Comparison of ENCODE assay signal across 1 cellular context in the genomic region with DNA sequence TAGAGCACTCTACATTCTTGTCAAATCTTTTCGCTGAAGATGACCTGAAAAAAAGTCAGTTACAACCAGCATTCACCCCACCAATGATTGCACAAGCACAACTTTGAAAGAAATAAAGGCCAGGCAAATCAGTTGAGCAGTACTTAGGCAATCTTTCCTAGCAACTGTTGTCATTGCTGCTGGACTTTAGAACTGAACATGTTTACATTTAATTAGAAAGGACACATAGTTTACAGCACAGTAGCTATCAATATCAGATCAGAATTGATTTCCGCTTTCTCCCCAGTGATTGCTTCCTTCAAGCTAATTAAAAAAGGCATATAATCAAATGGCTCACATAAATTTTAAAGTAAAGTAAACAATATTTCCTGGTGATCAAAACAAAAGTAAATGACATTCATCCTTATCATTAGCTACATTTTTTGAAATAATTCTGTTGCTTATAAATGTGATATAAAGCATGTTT.
TF ChIP-seq lines count a peak whose summit lies in the region.

No MANE protein-coding gene starts in this region.

TF ChIP-seq in HepG2, 621 proteins besides CTCF, POLR2A, EP300 and RAD21 (continued from another document and continues in another):
- TF ChIP-seq ZIK1 (CRISPR knock-in tag; IDR thresholded peaks at IDR 0.05; ENCODE audit: borderline replicate concordance, low read depth) (no peak), POLR2G (IDR thresholded peaks at IDR 0.05; ENCODE audit: low read depth, low read length) (no peak), ZMYM4 (CRISPR knock-in tag; IDR thresholded peaks at IDR 0.05) (peak; percentile 100), ZNF451 (CRISPR knock-in tag; IDR thresholded peaks at IDR 0.05) (no peak), NFYC (CRISPR knock-in tag; IDR thresholded peaks at IDR 0.05) (peak; percentile 72), ZNF772 (CRISPR knock-in tag; IDR thresholded peaks at IDR 0.05) (peak; percentile 100), TP53 (CRISPR knock-in tag; conservative IDR thresholded peaks at IDR 0.05) (peak; percentile 96), ZNF678 (CRISPR knock-in tag; IDR thresholded peaks at IDR 0.05) (no peak), SIX4 (CRISPR knock-in tag; IDR thresholded peaks at IDR 0.05) (peak; percentile 95), SIN3A (IDR thresholded peaks at IDR 0.05; ENCODE audit: borderline replicate concordance, low read depth, low read length) (0 out of 2 replicates have a peak, but pooled peaks have one; percentile 49), HMG20A (CRISPR knock-in tag; IDR thresholded peaks at IDR 0.05; ENCODE audit: borderline replicate concordance) (peak; percentile 99), NPAS2 (CRISPR knock-in tag; IDR thresholded peaks at IDR 0.05; ENCODE audit: borderline replicate concordance) (no peak), MYC (CRISPR knock-in tag; IDR thresholded peaks at IDR 0.05; ENCODE audit: borderline replicate concordance) (no peak), ZNF761 (CRISPR knock-in tag; conservative IDR thresholded peaks at IDR 0.05) (peak; percentile 97), ZNF34 (CRISPR knock-in tag; IDR thresholded peaks at IDR 0.05; ENCODE audit: borderline replicate concordance) (peak; percentile 94; the same call in 1 of the 2 replicates), SRY (CRISPR knock-in tag; IDR thresholded peaks at IDR 0.05) (no peak), DPF2 (CRISPR knock-in tag; IDR thresholded peaks at IDR 0.05; ENCODE audit: borderline replicate concordance, low read depth) (peak; percentile 100), ZNF556 (CRISPR knock-in tag; IDR thresholded peaks at IDR 0.05; ENCODE audit: borderline replicate concordance) (peak; percentile 99; the same call in 1 of the 2 replicates), POLR2AphosphoS5 (IDR thresholded peaks at IDR 0.05; ENCODE audit: low read depth, low read length) (no peak), CBFB (CRISPR knock-in tag; IDR thresholded peaks at IDR 0.05) (peak; percentile 94), FOXA3 (CRISPR knock-in tag; IDR thresholded peaks at IDR 0.05) (peak; percentile 100), TEAD3 (CRISPR knock-in tag; optimal IDR thresholded peaks at IDR 0.05; ENCODE audit: borderline replicate concordance) (peak; percentile 99), IKZF1 (IDR thresholded peaks at IDR 0.05) (no peak), PHB2 (IDR thresholded peaks at IDR 0.05; ENCODE audit: partially characterized antibody) (no peak), ZNF180 (CRISPR knock-in tag; IDR thresholded peaks at IDR 0.05; ENCODE audit: borderline replicate concordance, low read depth) (no peak), MAFK (conservative IDR thresholded peaks at IDR 0.05 in 1 of 2, IDR thresholded peaks at IDR 0.05 in 1 of 2; ENCODE audit: low read length in 2 of 2) (no peak; a peak in 2 of 4 replicates), KDM2A (CRISPR knock-in tag; IDR thresholded peaks at IDR 0.05; ENCODE audit: borderline replicate concordance, low read depth) (no peak; the same call in 1 of the 2 replicates), SSRP1 (CRISPR knock-in tag; IDR thresholded peaks at IDR 0.05) (peak; percentile 99), NFATC3 (CRISPR knock-in tag; IDR thresholded peaks at IDR 0.05) (peak; percentile 86; the same call in 1 of the 2 replicates), RFX1 (IDR thresholded peaks at IDR 0.05) (peak; percentile 96), RFXAP (CRISPR knock-in tag; IDR thresholded peaks at IDR 0.05; ENCODE audit: borderline replicate concordance) (peak; percentile 99), ARHGAP35 (CRISPR knock-in tag; IDR thresholded peaks at IDR 0.05; ENCODE audit: borderline replicate concordance) (peak; percentile 82), SMAD9 (CRISPR knock-in tag; IDR thresholded peaks at IDR 0.05) (peak; percentile 81; the same call in 1 of the 2 replicates), ZNF446 (CRISPR knock-in tag; IDR thresholded peaks at IDR 0.05) (no peak), ZNF709 (CRISPR knock-in tag; IDR thresholded peaks at IDR 0.05) (no peak), ZMAT3 (CRISPR knock-in tag; conservative IDR thresholded peaks at IDR 0.05) (peak; percentile 91; the same call in 1 of the 2 replicates), ZNF235 (CRISPR knock-in tag; IDR thresholded peaks at IDR 0.05; ENCODE audit: borderline replicate concordance) (no peak), HOXD1 (CRISPR knock-in tag; IDR thresholded peaks at IDR 0.05) (peak; percentile 99), MXI1 (IDR thresholded peaks at IDR 0.05; ENCODE audit: borderline replicate concordance, low read depth, low read length) (peak; percentile 79; the same call in 1 of the 3 replicates), SUZ12 (IDR thresholded peaks at IDR 0.05; ENCODE audit: low read depth, low read length) (no peak), HMG20B (CRISPR knock-in tag; conservative IDR thresholded peaks at IDR 0.05) (peak; percentile 99), MIER2 (CRISPR knock-in tag; IDR thresholded peaks at IDR 0.05) (peak; percentile 93), TOPORS (CRISPR knock-in tag; IDR thresholded peaks at IDR 0.05) (peak; percentile 100), TEAD2 (CRISPR knock-in tag; IDR thresholded peaks at IDR 0.05) (no peak), ZNF713 (CRISPR knock-in tag; IDR thresholded peaks at IDR 0.05) (no peak)
- TF ChIP-seq, protein P1, sequence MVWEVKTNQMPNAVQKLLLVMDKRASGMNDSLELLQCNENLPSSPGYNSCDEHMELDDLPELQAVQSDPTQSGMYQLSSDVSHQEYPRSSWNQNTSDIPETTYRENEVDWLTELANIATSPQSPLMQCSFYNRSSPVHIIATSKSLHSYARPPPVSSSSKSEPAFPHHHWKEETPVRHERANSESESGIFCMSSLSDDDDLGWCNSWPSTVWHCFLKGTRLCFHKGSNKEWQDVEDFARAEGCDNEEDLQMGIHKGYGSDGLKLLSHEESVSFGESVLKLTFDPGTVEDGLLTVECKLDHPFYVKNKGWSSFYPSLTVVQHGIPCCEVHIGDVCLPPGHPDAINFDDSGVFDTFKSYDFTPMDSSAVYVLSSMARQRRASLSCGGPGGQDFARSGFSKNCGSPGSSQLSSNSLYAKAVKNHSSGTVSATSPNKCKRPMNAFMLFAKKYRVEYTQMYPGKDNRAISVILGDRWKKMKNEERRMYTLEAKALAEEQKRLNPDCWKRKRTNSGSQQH (CRISPR knock-in tag; IDR thresholded peaks at IDR 0.05; ENCODE audit: low read depth), result peak; percentile 97; the same call in 1 of the 2 replicates
- TF ChIP-seq, protein P2, sequence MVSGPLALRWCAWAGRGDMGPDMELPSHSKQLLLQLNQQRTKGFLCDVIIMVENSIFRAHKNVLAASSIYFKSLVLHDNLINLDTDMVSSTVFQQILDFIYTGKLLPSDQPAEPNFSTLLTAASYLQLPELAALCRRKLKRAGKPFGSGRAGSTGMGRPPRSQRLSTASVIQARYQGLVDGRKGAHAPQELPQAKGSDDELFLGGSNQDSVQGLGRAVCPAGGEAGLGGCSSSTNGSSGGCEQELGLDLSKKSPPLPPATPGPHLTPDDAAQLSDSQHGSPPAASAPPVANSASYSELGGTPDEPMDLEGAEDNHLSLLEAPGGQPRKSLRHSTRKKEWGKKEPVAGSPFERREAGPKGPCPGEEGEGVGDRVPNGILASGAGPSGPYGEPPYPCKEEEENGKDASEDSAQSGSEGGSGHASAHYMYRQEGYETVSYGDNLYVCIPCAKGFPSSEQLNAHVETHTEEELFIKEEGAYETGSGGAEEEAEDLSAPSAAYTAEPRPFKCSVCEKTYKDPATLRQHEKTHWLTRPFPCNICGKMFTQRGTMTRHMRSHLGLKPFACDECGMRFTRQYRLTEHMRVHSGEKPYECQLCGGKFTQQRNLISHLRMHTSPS (CRISPR knock-in tag; IDR thresholded peaks at IDR 0.05; ENCODE audit: low read depth), result peak; percentile 61; the same call in 1 of the 2 replicates
- TF ChIP-seq, protein P3, sequence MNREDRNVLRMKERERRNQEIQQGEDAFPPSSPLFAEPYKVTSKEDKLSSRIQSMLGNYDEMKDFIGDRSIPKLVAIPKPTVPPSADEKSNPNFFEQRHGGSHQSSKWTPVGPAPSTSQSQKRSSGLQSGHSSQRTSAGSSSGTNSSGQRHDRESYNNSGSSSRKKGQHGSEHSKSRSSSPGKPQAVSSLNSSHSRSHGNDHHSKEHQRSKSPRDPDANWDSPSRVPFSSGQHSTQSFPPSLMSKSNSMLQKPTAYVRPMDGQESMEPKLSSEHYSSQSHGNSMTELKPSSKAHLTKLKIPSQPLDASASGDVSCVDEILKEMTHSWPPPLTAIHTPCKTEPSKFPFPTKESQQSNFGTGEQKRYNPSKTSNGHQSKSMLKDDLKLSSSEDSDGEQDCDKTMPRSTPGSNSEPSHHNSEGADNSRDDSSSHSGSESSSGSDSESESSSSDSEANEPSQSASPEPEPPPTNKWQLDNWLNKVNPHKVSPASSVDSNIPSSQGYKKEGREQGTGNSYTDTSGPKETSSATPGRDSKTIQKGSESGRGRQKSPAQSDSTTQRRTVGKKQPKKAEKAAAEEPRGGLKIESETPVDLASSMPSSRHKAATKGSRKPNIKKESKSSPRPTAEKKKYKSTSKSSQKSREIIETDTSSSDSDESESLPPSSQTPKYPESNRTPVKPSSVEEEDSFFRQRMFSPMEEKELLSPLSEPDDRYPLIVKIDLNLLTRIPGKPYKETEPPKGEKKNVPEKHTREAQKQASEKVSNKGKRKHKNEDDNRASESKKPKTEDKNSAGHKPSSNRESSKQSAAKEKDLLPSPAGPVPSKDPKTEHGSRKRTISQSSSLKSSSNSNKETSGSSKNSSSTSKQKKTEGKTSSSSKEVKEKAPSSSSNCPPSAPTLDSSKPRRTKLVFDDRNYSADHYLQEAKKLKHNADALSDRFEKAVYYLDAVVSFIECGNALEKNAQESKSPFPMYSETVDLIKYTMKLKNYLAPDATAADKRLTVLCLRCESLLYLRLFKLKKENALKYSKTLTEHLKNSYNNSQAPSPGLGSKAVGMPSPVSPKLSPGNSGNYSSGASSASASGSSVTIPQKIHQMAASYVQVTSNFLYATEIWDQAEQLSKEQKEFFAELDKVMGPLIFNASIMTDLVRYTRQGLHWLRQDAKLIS (CRISPR knock-in tag; IDR thresholded peaks at IDR 0.05), result peak; percentile 85
- TF ChIP-seq, protein P4, sequence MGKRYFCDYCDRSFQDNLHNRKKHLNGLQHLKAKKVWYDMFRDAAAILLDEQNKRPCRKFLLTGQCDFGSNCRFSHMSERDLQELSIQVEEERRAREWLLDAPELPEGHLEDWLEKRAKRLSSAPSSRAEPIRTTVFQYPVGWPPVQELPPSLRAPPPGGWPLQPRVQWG (CRISPR knock-in tag; IDR thresholded peaks at IDR 0.05; ENCODE audit: borderline replicate concordance, low read depth), result no peak
- TF ChIP-seq, protein P5, sequence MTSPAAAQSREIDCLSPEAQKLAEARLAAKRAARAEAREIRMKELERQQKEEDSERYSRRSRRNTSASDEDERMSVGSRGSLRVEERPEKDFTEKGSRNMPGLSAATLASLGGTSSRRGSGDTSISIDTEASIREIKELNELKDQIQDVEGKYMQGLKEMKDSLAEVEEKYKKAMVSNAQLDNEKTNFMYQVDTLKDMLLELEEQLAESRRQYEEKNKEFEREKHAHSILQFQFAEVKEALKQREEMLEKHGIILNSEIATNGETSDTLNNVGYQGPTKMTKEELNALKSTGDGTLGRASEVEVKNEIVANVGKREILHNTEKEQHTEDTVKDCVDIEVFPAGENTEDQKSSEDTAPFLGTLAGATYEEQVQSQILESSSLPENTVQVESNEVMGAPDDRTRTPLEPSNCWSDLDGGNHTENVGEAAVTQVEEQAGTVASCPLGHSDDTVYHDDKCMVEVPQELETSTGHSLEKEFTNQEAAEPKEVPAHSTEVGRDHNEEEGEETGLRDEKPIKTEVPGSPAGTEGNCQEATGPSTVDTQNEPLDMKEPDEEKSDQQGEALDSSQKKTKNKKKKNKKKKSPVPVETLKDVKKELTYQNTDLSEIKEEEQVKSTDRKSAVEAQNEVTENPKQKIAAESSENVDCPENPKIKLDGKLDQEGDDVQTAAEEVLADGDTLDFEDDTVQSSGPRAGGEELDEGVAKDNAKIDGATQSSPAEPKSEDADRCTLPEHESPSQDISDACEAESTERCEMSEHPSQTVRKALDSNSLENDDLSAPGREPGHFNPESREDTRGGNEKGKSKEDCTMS (CRISPR knock-in tag; conservative IDR thresholded peaks at IDR 0.05), result no peak
- TF ChIP-seq, protein P6, sequence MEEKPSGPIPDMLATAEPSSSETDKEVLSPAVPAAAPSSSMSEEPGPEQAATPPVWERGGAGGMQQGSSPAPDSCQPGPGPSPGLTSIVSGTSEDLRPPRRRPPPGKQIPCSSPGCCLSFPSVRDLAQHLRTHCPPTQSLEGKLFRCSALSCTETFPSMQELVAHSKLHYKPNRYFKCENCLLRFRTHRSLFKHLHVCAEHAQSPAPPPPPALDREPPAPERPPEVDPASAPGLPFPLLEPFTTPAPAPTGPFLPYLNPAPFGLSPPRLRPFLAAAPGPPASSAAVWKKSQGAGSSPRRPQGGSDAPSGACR (CRISPR knock-in tag; IDR thresholded peaks at IDR 0.05), result peak; percentile 100
- TF ChIP-seq, protein P7, sequence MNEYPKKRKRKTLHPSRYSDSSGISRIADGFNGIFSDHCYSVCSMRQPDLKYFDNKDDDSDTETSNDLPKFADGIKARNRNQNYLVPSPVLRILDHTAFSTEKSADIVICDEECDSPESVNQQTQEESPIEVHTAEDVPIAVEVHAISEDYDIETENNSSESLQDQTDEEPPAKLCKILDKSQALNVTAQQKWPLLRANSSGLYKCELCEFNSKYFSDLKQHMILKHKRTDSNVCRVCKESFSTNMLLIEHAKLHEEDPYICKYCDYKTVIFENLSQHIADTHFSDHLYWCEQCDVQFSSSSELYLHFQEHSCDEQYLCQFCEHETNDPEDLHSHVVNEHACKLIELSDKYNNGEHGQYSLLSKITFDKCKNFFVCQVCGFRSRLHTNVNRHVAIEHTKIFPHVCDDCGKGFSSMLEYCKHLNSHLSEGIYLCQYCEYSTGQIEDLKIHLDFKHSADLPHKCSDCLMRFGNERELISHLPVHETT (CRISPR knock-in tag; conservative IDR thresholded peaks at IDR 0.05), result peak; percentile 92
- TF ChIP-seq, protein P8, sequence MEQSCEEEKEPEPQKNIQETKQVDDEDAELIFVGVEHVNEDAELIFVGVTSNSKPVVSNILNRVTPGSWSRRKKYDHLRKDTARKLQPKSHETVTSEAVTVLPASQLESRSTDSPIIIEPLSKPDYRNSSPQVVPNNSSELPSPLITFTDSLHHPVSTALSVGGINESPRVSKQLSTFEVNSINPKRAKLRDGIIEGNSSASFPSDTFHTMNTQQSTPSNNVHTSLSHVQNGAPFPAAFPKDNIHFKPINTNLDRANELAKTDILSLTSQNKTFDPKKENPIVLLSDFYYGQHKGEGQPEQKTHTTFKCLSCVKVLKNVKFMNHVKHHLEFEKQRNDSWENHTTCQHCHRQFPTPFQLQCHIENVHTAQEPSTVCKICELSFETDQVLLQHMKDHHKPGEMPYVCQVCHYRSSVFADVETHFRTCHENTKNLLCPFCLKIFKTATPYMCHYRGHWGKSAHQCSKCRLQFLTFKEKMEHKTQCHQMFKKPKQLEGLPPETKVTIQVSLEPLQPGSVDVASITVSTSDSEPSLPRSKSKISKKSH (CRISPR knock-in tag; IDR thresholded peaks at IDR 0.05; ENCODE audit: borderline replicate concordance), result no peak
- TF ChIP-seq, protein P9, sequence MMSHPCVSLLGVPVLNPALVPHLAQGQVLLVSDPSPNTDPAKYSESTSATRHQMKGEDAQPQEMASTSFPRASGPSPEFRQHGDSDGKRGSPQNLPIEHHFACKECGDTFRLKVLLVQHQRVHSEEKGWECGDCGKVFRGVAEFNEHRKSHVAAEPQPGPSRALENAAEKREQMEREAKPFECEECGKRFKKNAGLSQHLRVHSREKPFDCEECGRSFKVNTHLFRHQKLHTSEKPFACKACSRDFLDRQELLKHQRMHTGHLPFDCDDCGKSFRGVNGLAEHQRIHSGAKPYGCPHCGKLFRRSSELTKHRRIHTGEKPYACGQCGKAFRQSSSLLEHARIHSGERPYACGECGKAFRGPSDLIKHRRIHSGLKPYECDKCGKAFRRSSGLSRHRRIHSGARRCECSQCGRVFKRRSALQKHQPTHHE (CRISPR knock-in tag; IDR thresholded peaks at IDR 0.05; ENCODE audit: borderline replicate concordance), result 0 out of 2 replicates have a peak, but pooled peaks have one; percentile 90
